In genomic region chr5:169304175-169304574, GRCh38 we compare ENCODE assay signal across 2 cellular contexts.
A peak's percentile ranks its signal among the peaks of the same experiment; 100 is the strongest.
TF ChIP-seq lines count a peak whose summit lies in the region.

No MANE protein-coding gene starts in this region.

TF ChIP-seq in HepG2, 621 proteins besides CTCF, POLR2A, EP300 and RAD21:
- TF ChIP-seq DMAP1 (CRISPR knock-in tag; IDR thresholded peaks at IDR 0.05), result no peak
- peak; percentile 88 for TF ChIP-seq RAD51 (IDR thresholded peaks at IDR 0.05; ENCODE audit: borderline replicate concordance)
- TF ChIP-seq, protein P1, sequence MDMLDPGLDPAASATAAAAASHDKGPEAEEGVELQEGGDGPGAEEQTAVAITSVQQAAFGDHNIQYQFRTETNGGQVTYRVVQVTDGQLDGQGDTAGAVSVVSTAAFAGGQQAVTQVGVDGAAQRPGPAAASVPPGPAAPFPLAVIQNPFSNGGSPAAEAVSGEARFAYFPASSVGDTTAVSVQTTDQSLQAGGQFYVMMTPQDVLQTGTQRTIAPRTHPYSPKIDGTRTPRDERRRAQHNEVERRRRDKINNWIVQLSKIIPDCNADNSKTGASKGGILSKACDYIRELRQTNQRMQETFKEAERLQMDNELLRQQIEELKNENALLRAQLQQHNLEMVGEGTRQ (IDR thresholded peaks at IDR 0.05; ENCODE audit: low read depth, low read length), result peak; percentile 58
- TF ChIP-seq, protein P1 (CRISPR knock-in tag; IDR thresholded peaks at IDR 0.05; ENCODE audit: borderline replicate concordance), result no peak
- no peak for TF ChIP-seq FOXK2 (IDR thresholded peaks at IDR 0.05)

TF ChIP-seq in GM12878, 131 proteins besides CTCF, POLR2A, EP300 and RAD21:
- no peak for TF ChIP-seq ETV6 (conservative IDR thresholded peaks at IDR 0.05 in 1 of 2, IDR thresholded peaks at IDR 0.05 in 1 of 2; ENCODE audit: borderline replicate concordance in 1 of 2, low read depth in 1 of 2)
- peak; percentile 41; the same call in 1 of the 2 replicates for TF ChIP-seq RAD51 (IDR thresholded peaks at IDR 0.05)
